In genomic region chr17:32266389-32267269, GRCh38 we compare ENCODE assay signal across 7 cellular contexts. TPM values are rescaled to one million over a fixed set of nuclear protein-coding genes. Genes with fewer than 3 reads are reported as not detected.
A peak's percentile ranks its signal among the peaks of the same experiment; 100 is the strongest.
DNase-seq lines count a peak whose midpoint lies in the region; FAIRE-seq and TF ChIP-seq lines count a peak whose summit lies in the region.

No MANE protein-coding gene starts in this region.

- no peaks in the 10 kb centered on the region for H4K20me1 ChIP-seq in endothelial cell of umbilical vein (replicated peaks; ENCODE audit: control insufficient read depth, extremely low read depth, insufficient read depth, low read length)

- no CpG with 5 or more reads among the region's 78 CpGs for WGBS in neuronal stem cell (ENCODE audit: extremely low coverage in 2 of 2, insufficient read length in 2 of 2, insufficient replicate concordance in 1 of 2), 2 donors

- POLR2A ChIA-PET in endothelial cell of umbilical vein (lab: Charles Lee): no interaction called here

- no peaks in the 10 kb centered on the region for H3K79me1 ChIP-seq in neuronal stem cell (ENCODE audit: low read depth, low read length)

- H3K9me1 ChIP-seq in endothelial cell of umbilical vein (replicated peaks; ENCODE audit: control insufficient read depth, extremely low read depth, insufficient read depth, low read length): no peaks in the 10 kb centered on the region

- DNase-seq in HFF-Myc (ENCODE audit: extremely low read depth, low read depth): no peak
- no peak for DNase-seq in endothelial cell of umbilical vein (ENCODE audit: low read depth, low spot score)
- DNase-seq in neuronal stem cell (ENCODE audit: low spot score): peak; percentile 57
- DNase-seq in NCI-H1436 treated with DMSO at 0.1 percent for 48 hours (lab: John Stamatoyannopoulos, UW): no peak
- DNase-seq in pons (ENCODE audit: low spot score): no peak
- DNase-seq in NCI-H1694 (lab: John Stamatoyannopoulos, UW): no peak

- H3K14ac ChIP-seq in neuronal stem cell (ENCODE audit: low read length): no peak overlapping the region

- peak overlapping the region; percentile 71 for H3K4me2 ChIP-seq in endothelial cell of umbilical vein (ENCODE audit: insufficient read depth, low read length)
- peak overlapping the region; percentile 98 for H3K4me2 ChIP-seq in neuronal stem cell (ENCODE audit: insufficient read depth, low read length, poor library complexity, severe bottlenecking)

- no peak overlapping the region for H3K9ac ChIP-seq in endothelial cell of umbilical vein (replicated peaks; ENCODE audit: extremely low read depth, insufficient read depth, low read length)
- H3K9ac ChIP-seq in neuronal stem cell (ENCODE audit: low read depth, low read length, poor library complexity): peak overlapping the region; percentile 82

- H3K23ac ChIP-seq in neuronal stem cell (ENCODE audit: low read depth, low read length, poor library complexity): peak overlapping the region; percentile 43

- H3K27me3 ChIP-seq in endothelial cell of umbilical vein (ENCODE audit: control insufficient read depth in 2 of 2, insufficient read depth in 2 of 2, low read length in 2 of 2): peaks cover 59 to 76% of the 10 kb centered on the region in 2 experiments
- peaks cover 5 to 69% (median 48%) of the 10 kb centered on the region in 3 experiments for H3K27me3 ChIP-seq in neuronal stem cell (ENCODE audit: control insufficient read depth in 3 of 3, insufficient read depth in 3 of 3, low read depth in 1 of 3, low read length in 3 of 3)

- H4K8ac ChIP-seq in neuronal stem cell (ENCODE audit: low read depth, low read length): no peak overlapping the region

- H3K27ac ChIP-seq in VCaP (peak overlapping the region; percentile 45; the same call in 1 of the 2 replicates), endothelial cell of umbilical vein (ENCODE audit: insufficient read depth, low read depth, low read length) (no peak overlapping the region), neuronal stem cell (replicated peaks; ENCODE audit: low read length) (no peak overlapping the region)

- H4K91ac ChIP-seq in neuronal stem cell (ENCODE audit: low read depth, low read length, poor library complexity): no peak overlapping the region

- H2BK5ac ChIP-seq in neuronal stem cell (ENCODE audit: low read length): no peak overlapping the region

- H3K18ac ChIP-seq in neuronal stem cell (ENCODE audit: low read length): peak overlapping the region; percentile 92

- no peaks in the 10 kb centered on the region for H3K79me2 ChIP-seq in endothelial cell of umbilical vein (ENCODE audit: control insufficient read depth, insufficient read depth, low read length)

- no TSS peak for BruUV-seq in endothelial cell of umbilical vein (replicated peaks; lab: Mats Ljungman, UMichigan)

- no peak overlapping the region for H3K4ac ChIP-seq in neuronal stem cell (ENCODE audit: low read length)

- H3K9me3 ChIP-seq in endothelial cell of umbilical vein (replicated peaks; ENCODE audit: control insufficient read depth, insufficient read depth, low read length) (no peaks in the 10 kb centered on the region), neuronal stem cell (replicated peaks in 1 of 2; ENCODE audit: control insufficient read depth in 2 of 2, insufficient read depth in 1 of 2, low read depth in 1 of 2, low read length in 2 of 2) (no peaks in the 10 kb centered on the region)

- CTCF ChIA-PET in endothelial cell of umbilical vein (lab: Charles Lee): interaction anchor here (2.0 kb wide), 1 partner anchor 13 kb away, joined by 7 read pairs; no protein-coding TSS in a partner anchor

- no peak for TF ChIP-seq POLR2A in endothelial cell of umbilical vein (IDR thresholded peaks at IDR 0.05; ENCODE audit: low read depth, low read length)

- FAIRE-seq in endothelial cell of umbilical vein (lab: Jason Lieb, UNC): no peak

- dilution Hi-C loops in endothelial cell of umbilical vein (cut with MboI; ENCODE audit: extremely low pct_ligation_motif_present, low sequenced_read_pairs): no loop called here

- no peak overlapping the region for H2BK12ac ChIP-seq in neuronal stem cell (ENCODE audit: low read length)

- H2AK5ac ChIP-seq in neuronal stem cell (ENCODE audit: low read depth, low read length): peak overlapping the region; percentile 15

- H3K4me3 ChIP-seq in HFF-Myc (replicated peaks; ENCODE audit: low read depth, low read length): peak overlapping the region; percentile 41
- peak overlapping the region; percentile 12 to 41 (median 27) for H3K4me3 ChIP-seq in endothelial cell of umbilical vein (replicated peaks in 1 of 3; ENCODE audit: insufficient read depth in 1 of 3, low read depth in 1 of 3, low read length in 3 of 3)
- H3K4me3 ChIP-seq in neuronal stem cell (ENCODE audit: low read length in 2 of 2): peak overlapping the region; percentile 53 to 85

- intact Hi-C loops in endothelial cell of umbilical vein (cut with micrococcal nuclease): no loop called here

- H2BK120ac ChIP-seq in neuronal stem cell (ENCODE audit: low read depth, low read length): no peak overlapping the region

- no peaks in the 10 kb centered on the region for H3K36me3 ChIP-seq in endothelial cell of umbilical vein (ENCODE audit: control insufficient read depth in 2 of 2, extremely low read depth in 1 of 2, insufficient read depth in 2 of 2, low read length in 2 of 2)
- H3K36me3 ChIP-seq in neuronal stem cell (replicated peaks in 1 of 2; ENCODE audit: control insufficient read depth in 2 of 2, insufficient read depth in 2 of 2, low read length in 2 of 2): no peaks in the 10 kb centered on the region

- H2AFZ ChIP-seq in endothelial cell of umbilical vein (ENCODE audit: low read depth, low read length) (peak overlapping the region; percentile 18), neuronal stem cell (ENCODE audit: low read length) (peak overlapping the region; percentile 85)

- no peak overlapping the region for H2BK15ac ChIP-seq in neuronal stem cell (ENCODE audit: low read length)

- H3K4me1 ChIP-seq in endothelial cell of umbilical vein (ENCODE audit: control insufficient read depth, extremely low read depth, insufficient read depth, low read length) (peaks cover 10% of the 10 kb centered on the region), neuronal stem cell (ENCODE audit: control insufficient read depth in 2 of 2, insufficient read depth in 1 of 2, low read depth in 1 of 2, low read length in 2 of 2) (peaks cover 13% of the 10 kb centered on the region in 2 donors)

- TF ChIP-seq CTCF in HFF-Myc (IDR thresholded peaks at IDR 0.05; ENCODE audit: low read depth, low read length, missing control alignments): no peak
- TF ChIP-seq CTCF in VCaP (conservative IDR thresholded peaks at IDR 0.05): no peak
- TF ChIP-seq CTCF in endothelial cell of umbilical vein (IDR thresholded peaks at IDR 0.05; ENCODE audit: extremely low read depth in 1 of 2, insufficient read depth in 1 of 2, low read depth in 1 of 2, low read length in 2 of 2): no peak

TF ChIP-seq in endothelial cell of umbilical vein, 7 proteins besides CTCF, POLR2A, EP300 and RAD21:
- TF ChIP-seq EZH2 (IDR thresholded peaks at IDR 0.05; ENCODE audit: borderline replicate concordance, low read depth, low read length, severe bottlenecking) (peak; percentile 98), POLR2AphosphoS5 (IDR thresholded peaks at IDR 0.05; ENCODE audit: insufficient read depth, low read depth, low read length) (no peak)

RNA-seq across cellular contexts. Expression of gene RHBDL3, which starts 1.0 kb away (rescaled TPM):
- total RNA-seq in endothelial cell of umbilical vein: 0.20 TPM in 1 of 2 replicates, not detected in the other
- 0.08 and 0.11 TPM in 2 replicates for polyA plus RNA-seq in endothelial cell of umbilical vein
- 0.03 and 0.11 TPM in 2 replicates for polyA plus RNA-seq in endothelial cell of umbilical vein (2011; cell fraction: cytosol; rRNA removed)
- polyA plus RNA-seq in endothelial cell of umbilical vein (2011; cell fraction: nucleus; rRNA removed): 0.05 and 0.10 TPM in 2 replicates
- polyA plus RNA-seq in endothelial cell of umbilical vein (2012): 0.04 TPM in 1 of 2 replicates, not detected in the other
- not detected in 2 replicates for polyA minus RNA-seq in endothelial cell of umbilical vein
- polyA minus RNA-seq in endothelial cell of umbilical vein (2011; cell fraction: cytosol; rRNA and poly(A)+ RNA removed): not detected
- polyA minus RNA-seq in endothelial cell of umbilical vein (2011; cell fraction: nucleus; rRNA and poly(A)+ RNA removed): not detected in 2 replicates
- 0.82 TPM for polyA plus RNA-seq in neuronal stem cell (2013, experiment 1 of 2)
- polyA plus RNA-seq in neuronal stem cell (2013, experiment 2 of 2): 0.83 TPM
